ENCODE assay signal across 8 cellular contexts in genomic region chr21:13986996-13987958, GRCh38.
DNase-seq lines count a peak whose midpoint lies in the region; ATAC-seq, FAIRE-seq and TF ChIP-seq lines count a peak whose summit lies in the region.
"Not testable (repeated sequence)": the region's sequence is repeated elsewhere in the genome, so short reads cannot be mapped to it uniquely, and the experiment has no call there.

No MANE protein-coding gene starts in this region.

- POLR2A ChIA-PET in activated CD8-positive, alpha-beta T cell treated with anti-CD3 and anti-CD28 coated beads, Interleukin-2, amount 10 ng/mL, durations not matched to agents 7 days and 5 days (lab: Charles Lee); MCF 10A (lab: Yijun Ruan, JAX): not testable (repeated sequence)

- H3K4me3 ChIP-seq in esophagus squamous epithelium; mucosa of descending colon; small intestine (ENCODE audit: low read depth in 1 of 2, low read length in 2 of 2); upper lobe of right lung: not testable (repeated sequence)

- not testable (repeated sequence) for H3K4me3 Mint-ChIP-seq in activated CD8-positive, alpha-beta T cell treated with anti-CD3 and anti-CD28 coated beads, Interleukin-2, amount 10 ng/mL, durations not matched to agents 7 days and 5 days; MCF 10A (ENCODE audit: unreplicated experiment)

- not testable (repeated sequence) for H3K27me3 Mint-ChIP-seq in activated CD8-positive, alpha-beta T cell treated with anti-CD3 and anti-CD28 coated beads, Interleukin-2, amount 10 ng/mL, durations not matched to agents 7 days and 5 days (ENCODE audit: low read depth); MCF 10A (ENCODE audit: insufficient read depth, unreplicated experiment)

- not testable (repeated sequence) for FAIRE-seq in small intestine (lab: Jason Lieb, UNC)

- TF ChIP-seq CTCF in MCF 10A (IDR thresholded peaks at IDR 0.05; ENCODE audit: unreplicated experiment); esophagus squamous epithelium (IDR thresholded peaks at IDR 0.05); mucosa of descending colon (IDR thresholded peaks at IDR 0.05); upper lobe of right lung (IDR thresholded peaks at IDR 0.05): not testable (repeated sequence)

- intact Hi-C loops in MCF 10A (cut with micrococcal nuclease); esophagus squamous epithelium (cut with DNase I); left colon (cut with DNase I, micrococcal nuclease); mucosa of descending colon (cut with DNase I, micrococcal nuclease); upper lobe of right lung (cut with DNase I): not testable (repeated sequence)

- 41 to 44% methylated on average over 2 to 3 of the region's 9 CpGs for WGBS in esophagus squamous epithelium, 2 donors
- 47 to 70% (median 56%) methylated on average over 6 to 8 of the region's 9 CpGs for WGBS in small intestine, 3 donors

- peak overlapping the region; percentile 65 to 90 (median 83) for H3K27ac ChIP-seq in esophagus squamous epithelium
- H3K27ac ChIP-seq in small intestine (ENCODE audit: low read depth in 1 of 2, low read length in 1 of 2); upper lobe of right lung: not testable (repeated sequence)

- not testable (repeated sequence) for TF ChIP-seq POLR2A in esophagus squamous epithelium (IDR thresholded peaks at IDR 0.05)

- not testable (repeated sequence) for BruUV-seq in MCF 10A (replicated peaks; lab: Mats Ljungman, UMichigan)

- H3K9me3 ChIP-seq in esophagus squamous epithelium; mucosa of descending colon; small intestine (ENCODE audit: control insufficient read depth, low read depth); upper lobe of right lung: not testable (repeated sequence)

- H3K4me1 Mint-ChIP-seq in activated CD8-positive, alpha-beta T cell treated with anti-CD3 and anti-CD28 coated beads, Interleukin-2, amount 10 ng/mL, durations not matched to agents 7 days and 5 days (ENCODE audit: low read depth), result not testable (repeated sequence)
- peaks cover 18% of the 10 kb centered on the region for H3K4me1 Mint-ChIP-seq in MCF 10A (ENCODE audit: insufficient read depth, unreplicated experiment)

- peak; percentile 0 for DNase-seq in HT-29 (ENCODE audit: low spot score)
- not testable (repeated sequence) for DNase-seq in activated CD8-positive, alpha-beta T cell treated with anti-CD3 and anti-CD28 coated beads, Interleukin-2, amount 10 ng/mL, durations not matched to agents 7 days and 5 days; esophagus squamous epithelium (lab: John Stamatoyannopoulos, UW)
- peak; percentile 57 for DNase-seq in MCF 10A (ENCODE audit: unreplicated experiment)
- DNase-seq in left colon, result peak; percentile 65 to 76
- peak; percentile 62 to 88 (median 70) for DNase-seq in mucosa of descending colon
- DNase-seq in small intestine, result peak; percentile 57
- peak; percentile 58 for DNase-seq in upper lobe of right lung

- ATAC-seq in activated CD8-positive, alpha-beta T cell treated with anti-CD3 and anti-CD28 coated beads, Interleukin-2, amount 10 ng/mL, durations not matched to agents 7 days and 5 days, result peak; percentile 27
- ATAC-seq in left colon (peak; percentile 97), mucosa of descending colon (peak; percentile 86), upper lobe of right lung (peak; percentile 46)

- peaks cover 0 to 34% (median 0%) of the 10 kb centered on the region in 3 donors for H3K4me1 ChIP-seq in esophagus squamous epithelium
- H3K4me1 ChIP-seq in mucosa of descending colon (ENCODE audit: low read depth); small intestine (ENCODE audit: control insufficient read depth in 2 of 2, insufficient read depth in 1 of 2, low read depth in 1 of 2, low read length in 1 of 2); upper lobe of right lung: not testable (repeated sequence)

- CTCF ChIA-PET in activated CD8-positive, alpha-beta T cell treated with anti-CD3 and anti-CD28 coated beads, Interleukin-2, amount 10 ng/mL, durations not matched to agents 7 days and 5 days (lab: Charles Lee); MCF 10A (lab: Yijun Ruan, JAX): not testable (repeated sequence)

- not testable (repeated sequence) for H3K27ac Mint-ChIP-seq in activated CD8-positive, alpha-beta T cell treated with anti-CD3 and anti-CD28 coated beads, Interleukin-2, amount 10 ng/mL, durations not matched to agents 7 days and 5 days
- peak overlapping the region; percentile 91 for H3K27ac Mint-ChIP-seq in MCF 10A (ENCODE audit: low read depth, unreplicated experiment)

- not testable (repeated sequence) for H3K36me3 ChIP-seq in esophagus squamous epithelium; mucosa of descending colon (ENCODE audit: low read depth); small intestine (ENCODE audit: control insufficient read depth in 2 of 2, insufficient read depth in 2 of 2, low read length in 2 of 2); upper lobe of right lung

- H3K9me3 Mint-ChIP-seq in activated CD8-positive, alpha-beta T cell treated with anti-CD3 and anti-CD28 coated beads, Interleukin-2, amount 10 ng/mL, durations not matched to agents 7 days and 5 days (ENCODE audit: insufficient read depth); MCF 10A (ENCODE audit: unreplicated experiment): not testable (repeated sequence)

- H3K27me3 ChIP-seq in esophagus squamous epithelium; small intestine (ENCODE audit: control insufficient read depth in 2 of 2, insufficient read depth in 2 of 2, low read length in 2 of 2); upper lobe of right lung: not testable (repeated sequence)

- not testable (repeated sequence) for H3K36me3 Mint-ChIP-seq in activated CD8-positive, alpha-beta T cell treated with anti-CD3 and anti-CD28 coated beads, Interleukin-2, amount 10 ng/mL, durations not matched to agents 7 days and 5 days (ENCODE audit: low read depth); MCF 10A (ENCODE audit: insufficient read depth, unreplicated experiment)

Comparison
In these comparisons a context has a peak if more than half of its experiments do, and no peak if none do; other contexts are left out.
1. ATAC-seq: peak in every context shown above with its lines; median percentile 97 in left colon; 86 in mucosa of descending colon; 46 in upper lobe of right lung; 27 in activated CD8-positive, alpha-beta T cell treated with anti-CD3 and anti-CD28 coated beads, Interleukin-2, amount 10 ng/mL, durations not matched to agents 7 days and 5 days.